In genomic region chr3:53753518-53754183, GRCh38 we compare ENCODE assay signal across 10 cellular contexts.
A peak's percentile ranks its signal among the peaks of the same experiment; 100 is the strongest.
DNase-seq lines count a peak whose midpoint lies in the region; ATAC-seq lines count a peak whose summit lies in the region.
"Had no signal": no experiment of that assay in that cellular context is flagged by ENCODE, and none has a peak within 500 bp of the region (broad histone marks: within the 10 kb centered on the region; RNA-seq: fewer than 3 reads in every experiment).

No MANE protein-coding gene starts in this region.

- no peaks in the 10 kb centered on the region for H3K36me3 Mint-ChIP-seq in immature natural killer cell

- H3K4me3 Mint-ChIP-seq in immature natural killer cell: peak overlapping the region in 3 of 5 donors; percentile 12 to 40 (median 12)

- H3K9me3 Mint-ChIP-seq in immature natural killer cell: no peaks in the 10 kb centered on the region

- peak overlapping the region in 5 of 6 donors; percentile 1 to 55 (median 34) for H3K27ac Mint-ChIP-seq in immature natural killer cell

- ATAC-seq in GM18907 (IDR thresholded peaks at IDR 0.05; ENCODE audit: unreplicated experiment) (peak; percentile 31), HG03342 (IDR thresholded peaks at IDR 0.05; ENCODE audit: unreplicated experiment) (no peak)

- no peak overlapping the region for H3K4me3 ChIP-seq in Jurkat, Clone E6-1 (ENCODE audit: low read length)

- H3K4me1 Mint-ChIP-seq in immature natural killer cell: peaks cover 17 to 18% of the 10 kb centered on the region in 2 donors

- H3K27me3 Mint-ChIP-seq in immature natural killer cell (ENCODE audit: low read depth in 3 of 3): peaks cover 2 to 4% (median 3%) of the 10 kb centered on the region in 3 donors

- DNase-seq in NCI-H2107 treated with DMSO at 0.1 percent for 48 hours (lab: John Stamatoyannopoulos, UW; ENCODE audit: unreplicated experiment): peak; percentile 41
- no peak for DNase-seq in NCI-H2107 (lab: John Stamatoyannopoulos, UW)
- DNase-seq in Jurkat, Clone E6-1 (ENCODE audit: low read depth, low spot score): peak; percentile 52
- DNase-seq in immature natural killer cell: peak in 2 of 3 donors; percentile 5 to 6
- DNase-seq in occipital lobe (lab: John Stamatoyannopoulos, UW): no peak
- DNase-seq in cortex of kidney (lab: John Stamatoyannopoulos, UW): no peak
- DNase-seq: NCI-H1436, trophoblast cell had no signal

Comparison
In these comparisons a context has a peak if more than half of its experiments do, and no peak if none do; other contexts are left out.
1. DNase-seq: peak in NCI-H2107 treated with DMSO at 0.1 percent for 48 hours (single experiment), Jurkat, Clone E6-1 (single experiment) and immature natural killer cell (2 of 3); none in NCI-H2107 (single experiment), occipital lobe (single experiment) and cortex of kidney (single experiment).